In the genomic region with DNA sequence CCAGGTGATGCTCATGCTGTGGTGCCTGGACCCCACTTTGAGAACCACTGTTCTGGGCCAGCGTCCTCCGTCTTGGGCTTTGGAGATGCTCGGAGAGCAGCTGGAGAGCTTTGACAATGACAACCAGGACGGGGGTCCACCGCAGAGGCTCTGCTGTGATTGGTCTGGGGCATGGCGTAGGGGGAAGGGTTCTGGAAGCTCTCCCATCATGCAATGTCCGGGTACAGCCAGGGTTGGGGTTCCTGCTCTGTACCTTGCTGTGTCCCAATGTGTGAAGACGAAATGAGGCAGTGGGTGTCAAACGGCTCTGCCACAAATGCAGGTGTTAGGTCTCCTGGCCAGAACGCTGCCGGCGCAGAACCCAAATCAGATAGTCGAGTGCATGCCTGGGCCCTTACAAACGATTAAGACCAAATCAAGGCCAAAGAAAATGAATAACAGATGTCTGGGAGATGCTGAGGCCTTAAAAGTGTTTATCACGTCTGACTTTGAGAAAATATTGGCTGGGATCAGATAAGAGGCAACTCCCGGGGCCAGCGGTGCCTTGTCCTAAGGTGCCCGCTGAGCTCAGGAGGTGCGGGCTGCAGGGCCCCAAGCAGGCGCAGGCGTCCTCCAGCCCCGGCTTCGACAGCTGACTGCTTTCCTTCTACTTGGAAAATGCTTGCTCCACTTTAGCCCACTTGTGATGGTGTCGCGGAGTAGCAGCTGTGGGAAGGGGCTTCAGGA, we compare ENCODE assay signal across 20 cellular contexts.
"Had no signal": no experiment of that assay in that cellular context is flagged by ENCODE, and none has a peak within 500 bp of the region (broad histone marks: within the 10 kb centered on the region; RNA-seq: fewer than 3 reads in every experiment).

No MANE protein-coding gene starts in this region.

- H3K9me3 Mint-ChIP-seq: activated CD4-positive, alpha-beta memory T cell treated with anti-CD3 and anti-CD28 coated beads, Interleukin-2, amount 10 ng/mL, durations not matched to agents 7 days and 5 days; naive thymus-derived CD4-positive, alpha-beta T cell; stimulated activated naive CD8-positive, alpha-beta T cell treated with anti-CD3 and anti-CD28 coated beads, Interleukin-15, amount 100 ng/mL, for 72 hours had no signal

- H3K4me3 Mint-ChIP-seq: activated CD4-positive, alpha-beta memory T cell treated with anti-CD3 and anti-CD28 coated beads, Interleukin-2, amount 10 ng/mL, durations not matched to agents 7 days and 5 days; activated CD8-positive, alpha-beta memory T cell treated with anti-CD3 and anti-CD28 coated beads, Interleukin-2, amount 10 ng/mL, durations not matched to agents 7 days and 5 days; stimulated activated naive CD8-positive, alpha-beta T cell treated with anti-CD3 and anti-CD28 coated beads, Interleukin-15, amount 100 ng/mL, for 72 hours had no signal

- H3K27me3 ChIP-seq: gastroesophageal sphincter, heart left ventricle, upper lobe of left lung had no signal

- ATAC-seq: activated CD8-positive, alpha-beta memory T cell treated with anti-CD3 and anti-CD28 coated beads, Interleukin-2, amount 10 ng/mL, durations not matched to agents 7 days and 5 days; gastroesophageal sphincter; lower lobe of right lung; mucosa of descending colon; naive thymus-derived CD4-positive, alpha-beta T cell; stimulated activated naive CD8-positive, alpha-beta T cell treated with anti-CD3 and anti-CD28 coated beads, Interleukin-15, amount 100 ng/mL, for 72 hours had no signal

- H3K4me3 ChIP-seq: gastroesophageal sphincter, heart left ventricle, lower lobe of right lung, mucosa of descending colon, upper lobe of left lung had no signal

- H3K27me3 Mint-ChIP-seq: activated naive CD8-positive, alpha-beta T cell; stimulated activated naive CD8-positive, alpha-beta T cell treated with anti-CD3 and anti-CD28 coated beads, Interleukin-15, amount 100 ng/mL, for 72 hours had no signal

- H3K27ac Mint-ChIP-seq: activated CD4-positive, alpha-beta memory T cell treated with anti-CD3 and anti-CD28 coated beads, Interleukin-2, amount 10 ng/mL, durations not matched to agents 7 days and 5 days; activated CD8-positive, alpha-beta memory T cell treated with anti-CD3 and anti-CD28 coated beads, Interleukin-2, amount 10 ng/mL, durations not matched to agents 7 days and 5 days; activated naive CD8-positive, alpha-beta T cell; naive thymus-derived CD4-positive, alpha-beta T cell had no signal

- DNase-seq: activated CD4-positive, alpha-beta memory T cell treated with anti-CD3 and anti-CD28 coated beads, Interleukin-2, amount 10 ng/mL, durations not matched to agents 7 days and 5 days; activated CD4-positive, alpha-beta T cell treated with anti-CD3 and anti-CD28 coated beads for 48 hours; activated CD4-positive, CD25-positive, alpha-beta regulatory T cell; activated CD8-positive, alpha-beta memory T cell treated with anti-CD3 and anti-CD28 coated beads, Interleukin-2, amount 10 ng/mL, durations not matched to agents 7 days and 5 days; amniotic stem cell; lower lobe of right lung; mucosa of descending colon; naive thymus-derived CD4-positive, alpha-beta T cell; nucleus accumbens; retina; stimulated activated CD4-positive, alpha-beta T cell treated with anti-CD3 and anti-CD28 coated beads, Interleukin-15, amount 100 ng/mL, for 24 hours; stimulated activated CD4-positive, alpha-beta T cell treated with anti-CD3 and anti-CD28 coated beads, Interleukin-2, amount 100 ng/mL, for 48 hours; stimulated activated naive CD8-positive, alpha-beta T cell treated with anti-CD3 and anti-CD28 coated beads, Interleukin-15, amount 100 ng/mL, for 72 hours; T-helper 1 cell; T-helper 9 cell had no signal

- H3K4me1 Mint-ChIP-seq: activated CD4-positive, alpha-beta memory T cell treated with anti-CD3 and anti-CD28 coated beads, Interleukin-2, amount 10 ng/mL, durations not matched to agents 7 days and 5 days; activated CD8-positive, alpha-beta memory T cell treated with anti-CD3 and anti-CD28 coated beads, Interleukin-2, amount 10 ng/mL, durations not matched to agents 7 days and 5 days had no signal

- H3K36me3 Mint-ChIP-seq: activated CD8-positive, alpha-beta memory T cell treated with anti-CD3 and anti-CD28 coated beads, Interleukin-2, amount 10 ng/mL, durations not matched to agents 7 days and 5 days; activated naive CD8-positive, alpha-beta T cell had no signal

- H3K36me3 ChIP-seq: gastroesophageal sphincter, heart left ventricle, lower lobe of right lung, upper lobe of left lung had no signal

- H3K27ac ChIP-seq: epithelial cell of prostate, gastroesophageal sphincter, lower lobe of right lung, upper lobe of left lung had no signal

- H3K9me3 ChIP-seq: gastroesophageal sphincter, heart left ventricle, lower lobe of right lung, mucosa of descending colon, upper lobe of left lung had no signal
